In genomic region chr3:81339040-81339845, GRCh38 we compare ENCODE assay signal across 8 cellular contexts.
A peak's percentile ranks its signal among the peaks of the same experiment; 100 is the strongest.
DNase-seq lines count a peak whose midpoint lies in the region; ATAC-seq and TF ChIP-seq lines count a peak whose summit lies in the region.

No MANE protein-coding gene starts in this region.

- no peak overlapping the region for H3K4me3 Mint-ChIP-seq in activated CD4-positive, alpha-beta T cell treated with anti-CD3 and anti-CD28 coated beads, Interleukin-2, amount 10 ng/mL, durations not matched to agents 24 days and 14 days

- H3K27me3 ChIP-seq in GM06990 (replicated peaks; ENCODE audit: control insufficient read depth, insufficient read depth, low read length) (no peaks in the 10 kb centered on the region), body of pancreas (no peaks in the 10 kb centered on the region)

- no peaks in the 10 kb centered on the region for H3K27me3 Mint-ChIP-seq in activated CD4-positive, alpha-beta T cell treated with anti-CD3 and anti-CD28 coated beads, Interleukin-2, amount 10 ng/mL, durations not matched to agents 24 days and 14 days

- no peaks in the 10 kb centered on the region for H3K4me1 Mint-ChIP-seq in activated CD4-positive, alpha-beta T cell treated with anti-CD3 and anti-CD28 coated beads, Interleukin-2, amount 10 ng/mL, durations not matched to agents 24 days and 14 days

- no peak overlapping the region for H3K27ac Mint-ChIP-seq in activated CD4-positive, alpha-beta T cell treated with anti-CD3 and anti-CD28 coated beads, Interleukin-2, amount 10 ng/mL, durations not matched to agents 24 days and 14 days

- no peaks in the 10 kb centered on the region for H3K9me3 ChIP-seq in body of pancreas

- no peak overlapping the region for H3K27ac ChIP-seq in body of pancreas

- TF ChIP-seq POLR2A in body of pancreas (IDR thresholded peaks at IDR 0.05), result no peak

- intact Hi-C loops in body of pancreas (cut with DNase I), result no loop called here
- intact Hi-C loops in activated CD4-positive, alpha-beta T cell treated with anti-CD3 and anti-CD28 coated beads, Interleukin-2, amount 10 ng/mL, durations not matched to agents 24 days and 14 days (cut with micrococcal nuclease), result no loop called here

- no peaks in the 10 kb centered on the region for H3K4me1 ChIP-seq in body of pancreas

- no peak for DNase-seq in GM06990 (ENCODE audit: extremely low read depth, insufficient read length)
- peak; percentile 4 for DNase-seq in HPDE6-E6E7 (ENCODE audit: extremely low spot score)
- no peak for DNase-seq in body of pancreas
- peak; percentile 15 for DNase-seq in pons (ENCODE audit: low spot score)
- no peak for DNase-seq in COLO668 (lab: John Stamatoyannopoulos, UW; ENCODE audit: unreplicated experiment)
- no peak for DNase-seq in ecto neural progenitor cell (ENCODE audit: low spot score)
- DNase-seq in activated CD4-positive, alpha-beta T cell treated with anti-CD3 and anti-CD28 coated beads, Interleukin-2, amount 10 ng/mL, durations not matched to agents 24 days and 14 days, result no peak

- H3K36me3 ChIP-seq in GM06990 (ENCODE audit: control insufficient read depth, insufficient read depth, low read length) (no peaks in the 10 kb centered on the region), body of pancreas (replicated peaks in 1 of 2; ENCODE audit: insufficient read depth in 1 of 2, low read depth in 2 of 2) (no peaks in the 10 kb centered on the region)

- H3K36me3 Mint-ChIP-seq in activated CD4-positive, alpha-beta T cell treated with anti-CD3 and anti-CD28 coated beads, Interleukin-2, amount 10 ng/mL, durations not matched to agents 24 days and 14 days (ENCODE audit: low read depth), result no peaks in the 10 kb centered on the region

- 73 to 78% methylated on average over 1 of the region's 1 CpG for WGBS in body of pancreas, 2 donors

- H3K9me3 Mint-ChIP-seq in activated CD4-positive, alpha-beta T cell treated with anti-CD3 and anti-CD28 coated beads, Interleukin-2, amount 10 ng/mL, durations not matched to agents 24 days and 14 days, result no peaks in the 10 kb centered on the region

- H3K4me3 ChIP-seq in GM06990 (replicated peaks; ENCODE audit: low read depth, low read length), result no peak overlapping the region
- H3K4me3 ChIP-seq in body of pancreas, result no peak overlapping the region

- TF ChIP-seq CTCF in GM06990 (IDR thresholded peaks at IDR 0.05; ENCODE audit: insufficient read depth, low read length, poor library complexity, severe bottlenecking), result peak; percentile 50
- peak in 4 of 7 experiments; percentile 21 to 42 (median 30) for TF ChIP-seq CTCF in body of pancreas (IDR thresholded peaks at IDR 0.05)

- ATAC-seq in GM21526 (IDR thresholded peaks at IDR 0.05; ENCODE audit: low FRiP score, unreplicated experiment) (peak; percentile 92), body of pancreas (no peak)

Comparison
In these comparisons a context has a peak if more than half of its experiments do, and no peak if none do; other contexts are left out.
1. DNase-seq: peak in HPDE6-E6E7 (single experiment) and pons (single experiment); none in GM06990 (single experiment), body of pancreas (0 of 4), COLO668 (single experiment), ecto neural progenitor cell (single experiment) and activated CD4-positive, alpha-beta T cell treated with anti-CD3 and anti-CD28 coated beads, Interleukin-2, amount 10 ng/mL, durations not matched to agents 24 days and 14 days (single experiment).